In genomic region chr13:99863789-99864626, GRCh38 we compare ENCODE assay signal across 17 cellular contexts.
DNase-seq lines count a peak whose midpoint lies in the region; TF ChIP-seq lines count a peak whose summit lies in the region.
"Had no signal": no experiment of that assay in that cellular context is flagged by ENCODE, and none has a peak within 500 bp of the region (broad histone marks: within the 10 kb centered on the region; RNA-seq: fewer than 3 reads in every experiment).

No MANE protein-coding gene starts in this region.

- CTCF ChIA-PET in HEK293 (lab: Yijun Ruan, JAX), result no interaction called here

- H3K4me3 ChIP-seq in HEK293 (ENCODE audit: low read depth, low read length), result no peak overlapping the region
- H3K4me3 ChIP-seq in astrocyte of the cerebellum (ENCODE audit: low read depth, low read length), result peak overlapping the region; percentile 4
- H3K4me3 ChIP-seq in iPS-20b (ENCODE audit: low read length), result no peak overlapping the region
- H3K4me3 ChIP-seq: BLaER1, SJCRH30 had no signal

- DNase-seq in astrocyte of the cerebellum (ENCODE audit: low read depth) (no peak), LoVo (ENCODE audit: low spot score) (no peak), GF-D8 (lab: John Stamatoyannopoulos, UW) (no peak)
- no peak for DNase-seq in activated CD4-positive, alpha-beta T cell treated with anti-CD3 and anti-CD28 coated beads, Interleukin-2, amount 10 ng/mL, durations not matched to agents 24 days and 14 days
- DNase-seq: Caco-2; CD4-positive, alpha-beta T cell; GDM1; Kasumi-1; NCI-H1105 treated with DMSO at 0.1 percent for 48 hours; NCI-H2029; NCI-H526 treated with DMSO at 0.1 percent for 48 hours; PC-3; SJCRH30 had no signal

- H3K9me3 Mint-ChIP-seq in activated CD4-positive, alpha-beta T cell treated with anti-CD3 and anti-CD28 coated beads, Interleukin-2, amount 10 ng/mL, durations not matched to agents 24 days and 14 days, result no peaks in the 10 kb centered on the region
- H3K9me3 Mint-ChIP-seq: CD4-positive, alpha-beta T cell had no signal

- H3K36me3 ChIP-seq in HEK293 (ENCODE audit: control insufficient read depth in 2 of 2, insufficient read depth in 1 of 2, low read length in 2 of 2) (no peaks in the 10 kb centered on the region), iPS-20b (ENCODE audit: insufficient read depth, low read depth, low read length) (no peaks in the 10 kb centered on the region)
- H3K36me3 ChIP-seq: BLaER1, SJCRH30 had no signal

- no peak overlapping the region for H3K4me3 Mint-ChIP-seq in activated CD4-positive, alpha-beta T cell treated with anti-CD3 and anti-CD28 coated beads, Interleukin-2, amount 10 ng/mL, durations not matched to agents 24 days and 14 days
- H3K4me3 Mint-ChIP-seq: CD4-positive, alpha-beta T cell had no signal

- H3K27ac ChIP-seq in 22Rv1, result peak overlapping the region; percentile 51
- no peak overlapping the region for H3K27ac ChIP-seq in HEK293 (ENCODE audit: extremely low read depth, low read depth, low read length)
- H3K27ac ChIP-seq in iPS-20b (ENCODE audit: low read length), result no peak overlapping the region
- H3K27ac ChIP-seq: BLaER1, SJCRH30 had no signal

- H3K36me3 Mint-ChIP-seq in activated CD4-positive, alpha-beta T cell treated with anti-CD3 and anti-CD28 coated beads, Interleukin-2, amount 10 ng/mL, durations not matched to agents 24 days and 14 days (ENCODE audit: low read depth), result no peaks in the 10 kb centered on the region

- intact Hi-C loops in activated CD4-positive, alpha-beta T cell treated with anti-CD3 and anti-CD28 coated beads, Interleukin-2, amount 10 ng/mL, durations not matched to agents 24 days and 14 days (cut with micrococcal nuclease), result no loop called here

- H3K4me1 ChIP-seq in HEK293 (ENCODE audit: control insufficient read depth, insufficient read depth, low read length) (peaks cover 6% of the 10 kb centered on the region), iPS-20b (ENCODE audit: insufficient read depth, low read length) (peaks cover 62% of the 10 kb centered on the region)
- H3K4me1 ChIP-seq: Caco-2, SJCRH30 had no signal

- no peaks in the 10 kb centered on the region for H3K9me3 ChIP-seq in HEK293 (ENCODE audit: control insufficient read depth, insufficient read depth, low read depth, low read length)
- no peaks in the 10 kb centered on the region for H3K9me3 ChIP-seq in iPS-20b (ENCODE audit: insufficient read depth, low read depth, low read length)
- H3K9me3 ChIP-seq: BLaER1, Caco-2, SJCRH30 had no signal

- POLR2A ChIA-PET in HEK293 (lab: Yijun Ruan, JAX), result no interaction called here

- TF ChIP-seq CTCF in 22Rv1 (IDR thresholded peaks at IDR 0.05) (no peak), HEK293 (tag by site-specific recombination; IDR thresholded peaks at IDR 0.05) (no peak), astrocyte of the cerebellum (IDR thresholded peaks at IDR 0.05; ENCODE audit: low read depth, low read length, missing control alignments) (no peak)

- peak overlapping the region; percentile 25; the same call in 1 of the 2 replicates for H3K9ac ChIP-seq in iPS-20b (ENCODE audit: low read depth, low read length)
- H3K9ac ChIP-seq: BLaER1 had no signal

- peaks cover 9% of the 10 kb centered on the region for H3K4me1 Mint-ChIP-seq in activated CD4-positive, alpha-beta T cell treated with anti-CD3 and anti-CD28 coated beads, Interleukin-2, amount 10 ng/mL, durations not matched to agents 24 days and 14 days

- no peaks in the 10 kb centered on the region for H3K27me3 ChIP-seq in iPS-20b (ENCODE audit: insufficient read depth, low read length)
- H3K27me3 ChIP-seq: BLaER1 had no signal

- peaks cover 61% of the 10 kb centered on the region for H3K27me3 Mint-ChIP-seq in activated CD4-positive, alpha-beta T cell treated with anti-CD3 and anti-CD28 coated beads, Interleukin-2, amount 10 ng/mL, durations not matched to agents 24 days and 14 days
- H3K27me3 Mint-ChIP-seq: CD4-positive, alpha-beta T cell had no signal

- H3K27ac Mint-ChIP-seq in activated CD4-positive, alpha-beta T cell treated with anti-CD3 and anti-CD28 coated beads, Interleukin-2, amount 10 ng/mL, durations not matched to agents 24 days and 14 days, result no peak overlapping the region
- H3K27ac Mint-ChIP-seq: CD4-positive, alpha-beta T cell had no signal

- in situ Hi-C loops in astrocyte of the cerebellum (cut with HindIII; ENCODE audit: low sequenced_read_pairs), result no loop called here

TF ChIP-seq in HEK293, 187 proteins besides CTCF, POLR2A, EP300 and RAD21 (continues in another document):
- TF ChIP-seq, protein P1, sequence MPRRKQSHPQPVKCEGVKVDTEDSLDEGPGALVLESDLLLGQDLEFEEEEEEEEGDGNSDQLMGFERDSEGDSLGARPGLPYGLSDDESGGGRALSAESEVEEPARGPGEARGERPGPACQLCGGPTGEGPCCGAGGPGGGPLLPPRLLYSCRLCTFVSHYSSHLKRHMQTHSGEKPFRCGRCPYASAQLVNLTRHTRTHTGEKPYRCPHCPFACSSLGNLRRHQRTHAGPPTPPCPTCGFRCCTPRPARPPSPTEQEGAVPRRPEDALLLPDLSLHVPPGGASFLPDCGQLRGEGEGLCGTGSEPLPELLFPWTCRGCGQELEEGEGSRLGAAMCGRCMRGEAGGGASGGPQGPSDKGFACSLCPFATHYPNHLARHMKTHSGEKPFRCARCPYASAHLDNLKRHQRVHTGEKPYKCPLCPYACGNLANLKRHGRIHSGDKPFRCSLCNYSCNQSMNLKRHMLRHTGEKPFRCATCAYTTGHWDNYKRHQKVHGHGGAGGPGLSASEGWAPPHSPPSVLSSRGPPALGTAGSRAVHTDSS (tag by site-specific recombination; IDR thresholded peaks at IDR 0.05), result no peak
- TF ChIP-seq ZBTB8A (tag by site-specific recombination; IDR thresholded peaks at IDR 0.05) (no peak), BCL11B (tag by site-specific recombination; IDR thresholded peaks at IDR 0.05; ENCODE audit: low read depth) (0 out of 2 replicates have a peak, but pooled peaks have one; percentile 24), ZNF324 (tag by site-specific recombination; IDR thresholded peaks at IDR 0.05) (no peak), ZNF138 (tag by site-specific recombination; IDR thresholded peaks at IDR 0.05; ENCODE audit: borderline replicate concordance) (no peak), PRDM6 (tag by site-specific recombination; IDR thresholded peaks at IDR 0.05) (peak; percentile 86), ZBTB48 (tag by site-specific recombination; IDR thresholded peaks at IDR 0.05) (0 out of 2 replicates have a peak, but pooled peaks have one; percentile 47), SCRT2 (tag by site-specific recombination; IDR thresholded peaks at IDR 0.05) (peak; percentile 93), ZNF354C (tag by site-specific recombination; IDR thresholded peaks at IDR 0.05; ENCODE audit: borderline replicate concordance, low read depth) (no peak), IKZF3 (tag by site-specific recombination; IDR thresholded peaks at IDR 0.05) (no peak)
- TF ChIP-seq, protein P2, sequence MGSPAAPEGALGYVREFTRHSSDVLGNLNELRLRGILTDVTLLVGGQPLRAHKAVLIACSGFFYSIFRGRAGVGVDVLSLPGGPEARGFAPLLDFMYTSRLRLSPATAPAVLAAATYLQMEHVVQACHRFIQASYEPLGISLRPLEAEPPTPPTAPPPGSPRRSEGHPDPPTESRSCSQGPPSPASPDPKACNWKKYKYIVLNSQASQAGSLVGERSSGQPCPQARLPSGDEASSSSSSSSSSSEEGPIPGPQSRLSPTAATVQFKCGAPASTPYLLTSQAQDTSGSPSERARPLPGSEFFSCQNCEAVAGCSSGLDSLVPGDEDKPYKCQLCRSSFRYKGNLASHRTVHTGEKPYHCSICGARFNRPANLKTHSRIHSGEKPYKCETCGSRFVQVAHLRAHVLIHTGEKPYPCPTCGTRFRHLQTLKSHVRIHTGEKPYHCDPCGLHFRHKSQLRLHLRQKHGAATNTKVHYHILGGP (tag by site-specific recombination; IDR thresholded peaks at IDR 0.05), result no peak
- TF ChIP-seq, protein P3, sequence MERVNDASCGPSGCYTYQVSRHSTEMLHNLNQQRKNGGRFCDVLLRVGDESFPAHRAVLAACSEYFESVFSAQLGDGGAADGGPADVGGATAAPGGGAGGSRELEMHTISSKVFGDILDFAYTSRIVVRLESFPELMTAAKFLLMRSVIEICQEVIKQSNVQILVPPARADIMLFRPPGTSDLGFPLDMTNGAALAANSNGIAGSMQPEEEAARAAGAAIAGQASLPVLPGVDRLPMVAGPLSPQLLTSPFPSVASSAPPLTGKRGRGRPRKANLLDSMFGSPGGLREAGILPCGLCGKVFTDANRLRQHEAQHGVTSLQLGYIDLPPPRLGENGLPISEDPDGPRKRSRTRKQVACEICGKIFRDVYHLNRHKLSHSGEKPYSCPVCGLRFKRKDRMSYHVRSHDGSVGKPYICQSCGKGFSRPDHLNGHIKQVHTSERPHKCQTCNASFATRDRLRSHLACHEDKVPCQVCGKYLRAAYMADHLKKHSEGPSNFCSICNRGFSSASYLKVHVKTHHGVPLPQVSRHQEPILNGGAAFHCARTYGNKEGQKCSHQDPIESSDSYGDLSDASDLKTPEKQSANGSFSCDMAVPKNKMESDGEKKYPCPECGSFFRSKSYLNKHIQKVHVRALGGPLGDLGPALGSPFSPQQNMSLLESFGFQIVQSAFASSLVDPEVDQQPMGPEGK (tag by site-specific recombination; IDR thresholded peaks at IDR 0.05), result no peak
